Comparison of ENCODE assay signal across 1 cellular context in the genomic region with DNA sequence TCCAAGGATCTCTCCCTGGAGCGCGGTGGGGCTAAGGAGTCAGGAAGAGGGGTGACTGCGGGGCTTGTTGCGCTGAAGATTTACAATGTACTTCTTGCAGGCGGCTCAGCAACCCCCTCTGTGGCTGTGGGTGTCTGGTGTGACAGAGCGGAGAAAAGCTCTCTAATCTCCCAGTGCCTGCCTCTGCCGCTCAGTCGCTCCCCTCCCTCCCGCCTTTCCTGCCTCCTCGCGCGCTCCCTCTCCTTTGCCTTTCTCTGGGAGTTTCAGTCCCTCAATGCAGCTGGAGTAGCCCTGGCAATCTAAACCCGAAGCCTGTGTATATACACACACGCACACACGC.
TF ChIP-seq lines count a peak whose summit lies in the region.

No MANE protein-coding gene starts in this region.

TF ChIP-seq in GM23338, 12 proteins besides CTCF, POLR2A, EP300 and RAD21 (continued from another document):
- TF ChIP-seq, protein P1, sequence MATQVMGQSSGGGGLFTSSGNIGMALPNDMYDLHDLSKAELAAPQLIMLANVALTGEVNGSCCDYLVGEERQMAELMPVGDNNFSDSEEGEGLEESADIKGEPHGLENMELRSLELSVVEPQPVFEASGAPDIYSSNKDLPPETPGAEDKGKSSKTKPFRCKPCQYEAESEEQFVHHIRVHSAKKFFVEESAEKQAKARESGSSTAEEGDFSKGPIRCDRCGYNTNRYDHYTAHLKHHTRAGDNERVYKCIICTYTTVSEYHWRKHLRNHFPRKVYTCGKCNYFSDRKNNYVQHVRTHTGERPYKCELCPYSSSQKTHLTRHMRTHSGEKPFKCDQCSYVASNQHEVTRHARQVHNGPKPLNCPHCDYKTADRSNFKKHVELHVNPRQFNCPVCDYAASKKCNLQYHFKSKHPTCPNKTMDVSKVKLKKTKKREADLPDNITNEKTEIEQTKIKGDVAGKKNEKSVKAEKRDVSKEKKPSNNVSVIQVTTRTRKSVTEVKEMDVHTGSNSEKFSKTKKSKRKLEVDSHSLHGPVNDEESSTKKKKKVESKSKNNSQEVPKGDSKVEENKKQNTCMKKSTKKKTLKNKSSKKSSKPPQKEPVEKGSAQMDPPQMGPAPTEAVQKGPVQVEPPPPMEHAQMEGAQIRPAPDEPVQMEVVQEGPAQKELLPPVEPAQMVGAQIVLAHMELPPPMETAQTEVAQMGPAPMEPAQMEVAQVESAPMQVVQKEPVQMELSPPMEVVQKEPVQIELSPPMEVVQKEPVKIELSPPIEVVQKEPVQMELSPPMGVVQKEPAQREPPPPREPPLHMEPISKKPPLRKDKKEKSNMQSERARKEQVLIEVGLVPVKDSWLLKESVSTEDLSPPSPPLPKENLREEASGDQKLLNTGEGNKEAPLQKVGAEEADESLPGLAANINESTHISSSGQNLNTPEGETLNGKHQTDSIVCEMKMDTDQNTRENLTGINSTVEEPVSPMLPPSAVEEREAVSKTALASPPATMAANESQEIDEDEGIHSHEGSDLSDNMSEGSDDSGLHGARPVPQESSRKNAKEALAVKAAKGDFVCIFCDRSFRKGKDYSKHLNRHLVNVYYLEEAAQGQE (IDR thresholded peaks at IDR 0.05; ENCODE audit: unreplicated experiment) = no peak
